8 cellular contexts compared by ENCODE assay signal in the genomic region with DNA sequence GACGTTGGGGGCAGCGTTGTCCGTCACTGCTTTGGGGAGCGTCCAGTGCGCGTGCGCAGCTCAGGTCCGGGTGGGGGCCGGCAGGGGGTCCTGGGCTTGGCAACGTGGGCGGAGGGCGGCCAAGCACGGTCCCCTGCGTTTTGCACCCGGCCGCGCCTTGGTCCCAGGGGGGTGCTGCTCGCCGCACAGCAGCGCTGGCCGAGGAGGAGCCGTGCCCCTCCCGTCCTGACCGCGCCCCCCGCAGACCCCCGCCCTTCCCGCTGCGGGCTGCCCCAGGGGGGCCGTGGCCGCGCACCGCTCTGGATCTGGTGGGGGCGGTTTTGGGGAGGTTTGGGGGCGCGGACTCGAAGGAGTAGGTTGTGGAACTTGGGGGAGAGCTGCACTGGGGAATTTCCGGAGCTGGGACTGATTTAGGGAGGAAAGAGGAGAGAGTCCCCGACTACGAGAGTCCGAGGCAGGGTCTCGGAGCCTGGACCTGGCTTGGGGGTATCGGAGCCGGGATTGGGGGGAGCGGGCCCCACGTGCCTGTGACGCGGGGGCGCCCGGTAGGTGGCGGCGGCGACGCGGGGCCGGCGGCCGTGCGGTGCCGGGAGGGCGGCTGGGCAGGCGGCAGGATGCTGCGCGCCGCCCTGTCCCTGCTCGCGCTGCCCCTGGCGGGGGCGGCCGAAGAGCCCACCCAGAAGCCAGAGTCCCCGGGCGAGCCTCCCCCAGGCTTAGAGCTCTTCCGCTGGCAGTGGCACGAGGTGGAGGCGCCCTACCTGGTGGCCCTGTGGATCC. TPM values are rescaled to one million over a fixed set of nuclear protein-coding genes. Genes with fewer than 3 reads are reported as not detected.
DNase-seq lines count a peak whose midpoint lies in the region; ATAC-seq and TF ChIP-seq lines count a peak whose summit lies in the region.

A gene with protein sequence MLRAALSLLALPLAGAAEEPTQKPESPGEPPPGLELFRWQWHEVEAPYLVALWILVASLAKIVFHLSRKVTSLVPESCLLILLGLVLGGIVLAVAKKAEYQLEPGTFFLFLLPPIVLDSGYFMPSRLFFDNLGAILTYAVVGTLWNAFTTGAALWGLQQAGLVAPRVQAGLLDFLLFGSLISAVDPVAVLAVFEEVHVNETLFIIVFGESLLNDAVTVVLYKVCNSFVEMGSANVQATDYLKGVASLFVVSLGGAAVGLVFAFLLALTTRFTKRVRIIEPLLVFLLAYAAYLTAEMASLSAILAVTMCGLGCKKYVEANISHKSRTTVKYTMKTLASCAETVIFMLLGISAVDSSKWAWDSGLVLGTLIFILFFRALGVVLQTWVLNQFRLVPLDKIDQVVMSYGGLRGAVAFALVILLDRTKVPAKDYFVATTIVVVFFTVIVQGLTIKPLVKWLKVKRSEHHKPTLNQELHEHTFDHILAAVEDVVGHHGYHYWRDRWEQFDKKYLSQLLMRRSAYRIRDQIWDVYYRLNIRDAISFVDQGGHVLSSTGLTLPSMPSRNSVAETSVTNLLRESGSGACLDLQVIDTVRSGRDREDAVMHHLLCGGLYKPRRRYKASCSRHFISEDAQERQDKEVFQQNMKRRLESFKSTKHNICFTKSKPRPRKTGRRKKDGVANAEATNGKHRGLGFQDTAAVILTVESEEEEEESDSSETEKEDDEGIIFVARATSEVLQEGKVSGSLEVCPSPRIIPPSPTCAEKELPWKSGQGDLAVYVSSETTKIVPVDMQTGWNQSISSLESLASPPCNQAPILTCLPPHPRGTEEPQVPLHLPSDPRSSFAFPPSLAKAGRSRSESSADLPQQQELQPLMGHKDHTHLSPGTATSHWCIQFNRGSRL (plus strand): TSS at position 579 of the 777 bp plus-strand sequence. CDS start 36 bp downstream, at position 615.

- POLR2A ChIA-PET in activated CD4-positive, alpha-beta memory T cell treated with anti-CD3 and anti-CD28 coated beads, Interleukin-2, amount 10 ng/mL, durations not matched to agents 7 days and 5 days (lab: Charles Lee), result interaction anchor here (0.5 to 15.4 kb wide), 11 partner anchors 12 to 319 kb away, joined by 3 to 187 read pairs (median 6); a partner anchor contains a TSS

- DNase-seq in activated CD4-positive, alpha-beta memory T cell treated with anti-CD3 and anti-CD28 coated beads, Interleukin-2, amount 10 ng/mL, durations not matched to agents 7 days and 5 days, result peak; percentile 47
- DNase-seq in germinal center (ENCODE audit: low spot score) (peak; percentile 62), progenitor cell of endocrine pancreas (ENCODE audit: low spot score, unreplicated experiment) (no peak), inferior parietal cortex (ENCODE audit: extremely low spot score) (no peak), NCI-H1105 (lab: John Stamatoyannopoulos, UW) (no peak)

- peak within 1 kb of the TSS; percentile 92 for H3K4me3 ChIP-seq in BLaER1

- ATAC-seq in HG03039 (IDR thresholded peaks at IDR 0.05; ENCODE audit: unreplicated experiment), result no peak

- peak; percentile 17 for TF ChIP-seq POLR2A in GM19193 (IDR thresholded peaks at IDR 0.05; ENCODE audit: extremely low read depth, insufficient read depth, insufficient read length)

- no peaks in the 10 kb centered on the region for H3K9me3 Mint-ChIP-seq in activated CD4-positive, alpha-beta memory T cell treated with anti-CD3 and anti-CD28 coated beads, Interleukin-2, amount 10 ng/mL, durations not matched to agents 7 days and 5 days
- no peaks in the 10 kb centered on the region for H3K9me3 Mint-ChIP-seq in progenitor cell of endocrine pancreas (ENCODE audit: low read depth)

- H3K4me1 Mint-ChIP-seq in activated CD4-positive, alpha-beta memory T cell treated with anti-CD3 and anti-CD28 coated beads, Interleukin-2, amount 10 ng/mL, durations not matched to agents 7 days and 5 days, result peaks cover 45% of the 10 kb centered on the region
- H3K4me1 Mint-ChIP-seq in progenitor cell of endocrine pancreas (ENCODE audit: low read depth), result peaks cover 18% of the 10 kb centered on the region

- peak within 1 kb of the TSS; percentile 85 for H3K4me3 Mint-ChIP-seq in activated CD4-positive, alpha-beta memory T cell treated with anti-CD3 and anti-CD28 coated beads, Interleukin-2, amount 10 ng/mL, durations not matched to agents 7 days and 5 days
- H3K4me3 Mint-ChIP-seq in progenitor cell of endocrine pancreas (ENCODE audit: low read depth), result peak within 1 kb of the TSS; percentile 85

- peak; percentile 29 for TF ChIP-seq CTCF in progenitor cell of endocrine pancreas (IDR thresholded peaks at IDR 0.05; ENCODE audit: unreplicated experiment)

- H4K20me1 ChIP-seq in BLaER1, result peaks cover 27% of the 10 kb centered on the region

- H3K4me1 ChIP-seq in BLaER1, result peaks cover 69% of the 10 kb centered on the region

- H3K27ac Mint-ChIP-seq in activated CD4-positive, alpha-beta memory T cell treated with anti-CD3 and anti-CD28 coated beads, Interleukin-2, amount 10 ng/mL, durations not matched to agents 7 days and 5 days, result peak within 1 kb of the TSS; percentile 86
- peak within 1 kb of the TSS; percentile 72 for H3K27ac Mint-ChIP-seq in progenitor cell of endocrine pancreas

- no peaks in the 10 kb centered on the region for H3K36me3 ChIP-seq in BLaER1

- no peaks in the 10 kb centered on the region for H3K9me3 ChIP-seq in BLaER1

- peaks cover 6% of the 10 kb centered on the region for H3K36me3 Mint-ChIP-seq in activated CD4-positive, alpha-beta memory T cell treated with anti-CD3 and anti-CD28 coated beads, Interleukin-2, amount 10 ng/mL, durations not matched to agents 7 days and 5 days (ENCODE audit: low read depth)
- no peaks in the 10 kb centered on the region for H3K36me3 Mint-ChIP-seq in progenitor cell of endocrine pancreas (ENCODE audit: insufficient read depth)

- peak within 1 kb of the TSS; percentile 84 for H3K9ac ChIP-seq in BLaER1

- peak within 1 kb of the TSS; percentile 54; the same call in 1 of the 2 replicates for H3K27ac ChIP-seq in BLaER1

- CTCF ChIA-PET in activated CD4-positive, alpha-beta memory T cell treated with anti-CD3 and anti-CD28 coated beads, Interleukin-2, amount 10 ng/mL, durations not matched to agents 7 days and 5 days (lab: Charles Lee), result interaction anchor here (1.0 to 5.0 kb wide), 9 partner anchors 9 to 231 kb away, joined by 3 to 58 read pairs (median 6); a partner anchor contains a TSS

- peaks cover 17% of the 10 kb centered on the region for H3K27me3 Mint-ChIP-seq in activated CD4-positive, alpha-beta memory T cell treated with anti-CD3 and anti-CD28 coated beads, Interleukin-2, amount 10 ng/mL, durations not matched to agents 7 days and 5 days
- H3K27me3 Mint-ChIP-seq in progenitor cell of endocrine pancreas, result peaks cover 41% of the 10 kb centered on the region

- H3K27me3 ChIP-seq in BLaER1, result peaks cover 28% of the 10 kb centered on the region

- peak within 1 kb of the TSS; percentile 100 for H3K4me2 ChIP-seq in BLaER1

RNA-seq across cellular contexts. Expression of the gene that starts here (rescaled TPM):
- 1 to 10 TPM; 2.2 to 2.8 TPM for total RNA-seq in activated CD4-positive, alpha-beta memory T cell treated with anti-CD3 and anti-CD28 coated beads, Interleukin-2, amount 10 ng/mL, durations not matched to agents 7 days and 5 days
- 3.4 and 3.9 TPM in 2 replicates for total RNA-seq in progenitor cell of endocrine pancreas

Comparison
In these comparisons a context has a peak if more than half of its experiments do, and no peak if none do; other contexts are left out.
1. DNase-seq: peak in activated CD4-positive, alpha-beta memory T cell treated with anti-CD3 and anti-CD28 coated beads, Interleukin-2, amount 10 ng/mL, durations not matched to agents 7 days and 5 days (single experiment) and germinal center (single experiment); none in progenitor cell of endocrine pancreas (single experiment), inferior parietal cortex (single experiment) and NCI-H1105 (single experiment).